13 cellular contexts compared by ENCODE assay signal in genomic region chr10:26765549-26765948, GRCh38.
DNase-seq lines count a peak whose midpoint lies in the region; ATAC-seq and TF ChIP-seq lines count a peak whose summit lies in the region.
"Had no signal": no experiment of that assay in that cellular context is flagged by ENCODE, and none has a peak within 500 bp of the region (broad histone marks: within the 10 kb centered on the region; RNA-seq: fewer than 3 reads in every experiment).

No MANE protein-coding gene starts in this region.

- 85 to 99% (median 98%) methylated on average over 2 of the region's 2 CpGs for WGBS in stomach, 5 donors

- H3K9me3 ChIP-seq in T-helper 17 cell (ENCODE audit: control insufficient read depth, low read length, poor library complexity, severe bottlenecking) (no peaks in the 10 kb centered on the region), stomach (no peaks in the 10 kb centered on the region)
- H3K9me3 ChIP-seq: BLaER1 treated with 17β-estradiol and CSF1 and Interleukin-3, amounts not matched to agents 10 nM and 100 nM had no signal

- peaks cover 6% of the 10 kb centered on the region for H3K4me1 Mint-ChIP-seq in activated T-cell treated with anti-CD3 and anti-CD28 coated beads, Interleukin-2, amount 50 U/mL, for 24 hours (ENCODE audit: low read depth)
- H3K4me1 Mint-ChIP-seq in T-helper 17 cell (peaks cover 3% of the 10 kb centered on the region), memory B cell (peaks cover 13% of the 10 kb centered on the region)

- intact Hi-C loops in stomach (cut with DNase I; ENCODE audit: low total_unique reads): no loop called here

- H3K27me3 Mint-ChIP-seq in activated T-cell treated with anti-CD3 and anti-CD28 coated beads, Interleukin-2, amount 50 U/mL, for 24 hours: no peaks in the 10 kb centered on the region
- H3K27me3 Mint-ChIP-seq in T-helper 17 cell: no peaks in the 10 kb centered on the region
- no peaks in the 10 kb centered on the region for H3K27me3 Mint-ChIP-seq in memory B cell
- H3K27me3 Mint-ChIP-seq: CD4-positive, CD25-positive, alpha-beta regulatory T cell had no signal

- no peak for TF ChIP-seq POLR2A in stomach (IDR thresholded peaks at IDR 0.05)

- no peak overlapping the region for H3K4me3 ChIP-seq in stomach
- H3K4me3 ChIP-seq: BLaER1 treated with 17β-estradiol and CSF1 and Interleukin-3, amounts not matched to agents 10 nM and 100 nM had no signal

- TF ChIP-seq CTCF in stomach (IDR thresholded peaks at IDR 0.05): no peak

- H3K27me3 ChIP-seq in stomach: no peaks in the 10 kb centered on the region
- H3K27me3 ChIP-seq: BLaER1 treated with 17β-estradiol and CSF1 and Interleukin-3, amounts not matched to agents 10 nM and 100 nM had no signal

- TF ChIP-seq EP300 in stomach (IDR thresholded peaks at IDR 0.05): no peak

- no peaks in the 10 kb centered on the region for H3K4me1 ChIP-seq in stomach

- ATAC-seq in T-helper 17 cell (no peak), memory B cell (ENCODE audit: low read depth) (no peak)

- H3K36me3 Mint-ChIP-seq in activated T-cell treated with anti-CD3 and anti-CD28 coated beads, Interleukin-2, amount 50 U/mL, for 24 hours (ENCODE audit: low read depth): peaks cover 68% of the 10 kb centered on the region
- H3K36me3 Mint-ChIP-seq in T-helper 17 cell (ENCODE audit: low read depth): peaks cover 6% of the 10 kb centered on the region
- H3K36me3 Mint-ChIP-seq in memory B cell: peaks cover 26% of the 10 kb centered on the region

- H3K27ac ChIP-seq in stomach: no peak overlapping the region
- H3K27ac ChIP-seq: BLaER1 treated with 17β-estradiol and CSF1 and Interleukin-3, amounts not matched to agents 10 nM and 100 nM had no signal

- H3K36me3 ChIP-seq in stomach: peaks cover 0 to 76% (median 52%) of the 10 kb centered on the region in 4 donors

- H3K4me3 Mint-ChIP-seq in activated T-cell treated with anti-CD3 and anti-CD28 coated beads, Interleukin-2, amount 50 U/mL, for 24 hours: no peak overlapping the region
- H3K4me3 Mint-ChIP-seq in T-helper 17 cell (peak overlapping the region; percentile 21), memory B cell (no peak overlapping the region)
- H3K4me3 Mint-ChIP-seq: CD4-positive, CD25-positive, alpha-beta regulatory T cell; H9 had no signal

- H3K9me3 Mint-ChIP-seq in activated T-cell treated with anti-CD3 and anti-CD28 coated beads, Interleukin-2, amount 50 U/mL, for 24 hours: no peaks in the 10 kb centered on the region
- H3K9me3 Mint-ChIP-seq in memory B cell: no peaks in the 10 kb centered on the region
- H3K9me3 Mint-ChIP-seq: CD4-positive, CD25-positive, alpha-beta regulatory T cell; H9 had no signal

- peak overlapping the region; percentile 33 for H3K27ac Mint-ChIP-seq in activated T-cell treated with anti-CD3 and anti-CD28 coated beads, Interleukin-2, amount 50 U/mL, for 24 hours
- H3K27ac Mint-ChIP-seq in T-helper 17 cell (peak overlapping the region; percentile 49), memory B cell (peak overlapping the region; percentile 65)
- H3K27ac Mint-ChIP-seq: H9 had no signal

- DNase-seq in activated T-cell treated with anti-CD3 and anti-CD28 coated beads, Interleukin-2, amount 50 U/mL, for 24 hours: no peak
- DNase-seq in activated T-cell treated with anti-CD3 and anti-CD28 coated beads, Interleukin-2, amount 50 U/mL, for 1 hour: no peak
- DNase-seq in ELR (ENCODE audit: low read depth): peak; percentile 46
- no peak for DNase-seq in T-helper 17 cell
- no peak for DNase-seq in memory B cell (ENCODE audit: low spot score in 2 of 2)
- DNase-seq in stomach: no peak
- no peak for DNase-seq in Kasumi-1 (lab: John Stamatoyannopoulos, UW)
- DNase-seq: 8988T; CD4-positive, CD25-positive, alpha-beta regulatory T cell; DMS53; GOT3; H9 had no signal
